Comparison of ENCODE assay signal across 9 cellular contexts in genomic region chr3:140972833-140973232, GRCh38. TPM values are rescaled to one million over a fixed set of nuclear protein-coding genes. Genes with fewer than 3 reads are reported as not detected.
DNase-seq lines count a peak whose midpoint lies in the region; ATAC-seq, FAIRE-seq and TF ChIP-seq lines count a peak whose summit lies in the region.
"Had no signal": no experiment of that assay in that cellular context is flagged by ENCODE, and none has a peak within 500 bp of the region (broad histone marks: within the 10 kb centered on the region; RNA-seq: fewer than 3 reads in every experiment).

No MANE protein-coding gene starts in this region.

- H3K9me2 ChIP-seq in PC-3 (replicated peaks; ENCODE audit: low read length) = no peaks in the 10 kb centered on the region

- no peaks in the 10 kb centered on the region for H3K27me3 ChIP-seq in PC-3 (ENCODE audit: low read length)

- peak in 1 of 2 experiments; percentile 19 for DNase-seq in A549 (ENCODE audit: low read depth in 1 of 2, low spot score in 1 of 2)
- peak; percentile 22 for DNase-seq in PC-3
- DNase-seq in foreskin fibroblast = peak in 1 of 2 donors; percentile 17
- DNase-seq in dedifferentiated amniotic fluid mesenchymal stem cell (ENCODE audit: extremely low spot score) = no peak
- no peak for DNase-seq in NCI-H2081 treated with DMSO at 0.1 percent for 48 hours (lab: John Stamatoyannopoulos, UW)
- DNase-seq: caudate nucleus had no signal

- H3K79me2 ChIP-seq in PC-3 (ENCODE audit: low read length) = no peaks in the 10 kb centered on the region

- intact Hi-C loops in PC-3 (cut with micrococcal nuclease) = loop anchor here (1.0 to 2.0 kb wide), 3 partner anchors 32 to 75 kb away; partner anchors contain the start of gene SLC25A36

- H3K4me2 ChIP-seq in A549 = no peak overlapping the region
- no peak overlapping the region for H3K4me2 ChIP-seq in PC-3 (ENCODE audit: low read length)

- H3F3A ChIP-seq in PC-3 (ENCODE audit: low read length, unreplicated experiment) = no peaks in the 10 kb centered on the region

- FAIRE-seq in A549 (lab: Jason Lieb, UNC) (peak; percentile 49), G401.6 (lab: Jason Lieb, UNC) (peak; percentile 85)

- peak; percentile 54 to 63; a peak in 3 of 6 replicates for ATAC-seq in A549
- peak; percentile 59; the same call in 1 of the 2 replicates for ATAC-seq in PC-3
- no peak for ATAC-seq in GM21619 (IDR thresholded peaks at IDR 0.05; ENCODE audit: unreplicated experiment)
- no peak for ATAC-seq in GM19023 (IDR thresholded peaks at IDR 0.05; ENCODE audit: unreplicated experiment)

- POLR2A ChIA-PET in A549 (lab: Yijun Ruan, JAX) (no interaction called here), PC-3 (lab: Charles Lee; ENCODE audit: unreplicated experiment) (no interaction called here)

- H3K9me3 ChIP-seq in A549 = no peaks in the 10 kb centered on the region
- H3K9me3 ChIP-seq in PC-3 (ENCODE audit: low read length) = no peaks in the 10 kb centered on the region

- H3K4me1 ChIP-seq in A549 = no peaks in the 10 kb centered on the region
- H3K4me1 ChIP-seq in PC-3 (ENCODE audit: insufficient read depth, low read length) = no peaks in the 10 kb centered on the region

- H3K27ac ChIP-seq in A549 (no peak overlapping the region), PC-3 (ENCODE audit: low read length) (no peak overlapping the region)

- no peaks in the 10 kb centered on the region for H4K20me1 ChIP-seq in PC-3 (ENCODE audit: low read length)

- peaks cover 20% of the 10 kb centered on the region for H3K36me3 ChIP-seq in PC-3 (ENCODE audit: low read depth, low read length)

- CTCF ChIA-PET in A549 (lab: Yijun Ruan, JAX) = interaction anchor here (0.9 to 1.1 kb wide), 2 partner anchors 40 to 74 kb away, joined by 4 to 6 read pairs; no protein-coding TSS in a partner anchor
- CTCF ChIA-PET in PC-3 (lab: Charles Lee) = no interaction called here

- H3K4me3 ChIP-seq in A549 = no peak overlapping the region
- H3K4me3 ChIP-seq in PC-3 (ENCODE audit: low read length) = no peak overlapping the region
- no peak overlapping the region for H3K4me3 ChIP-seq in foreskin fibroblast (ENCODE audit: low read depth in 1 of 2, low read length in 2 of 2)

- TF ChIP-seq CTCF in A549 (IDR thresholded peaks at IDR 0.05) (peak; percentile 47), PC-3 (conservative IDR thresholded peaks at IDR 0.05; ENCODE audit: low read depth, low read length) (peak; percentile 53; the same call in 1 of the 2 replicates), foreskin fibroblast (IDR thresholded peaks at IDR 0.05; ENCODE audit: low read depth, low read length) (peak; percentile 15)

- H3K9ac ChIP-seq in PC-3 (ENCODE audit: low read length) = no peak overlapping the region

- BruUV-seq in PC-3 (replicated peaks; lab: Mats Ljungman, UMichigan) = no TSS peak

- peak; percentile 24 to 39; a peak in 3 of 5 replicates for TF ChIP-seq RAD21 in A549 (conservative IDR thresholded peaks at IDR 0.05 in 1 of 2, IDR thresholded peaks at IDR 0.05 in 1 of 2)

- no peak overlapping the region for H2AFZ ChIP-seq in PC-3 (ENCODE audit: low read length)

- TF ChIP-seq EP300 in A549 (IDR thresholded peaks at IDR 0.05) = no peak

- TF ChIP-seq POLR2A in A549 (IDR thresholded peaks at IDR 0.05; ENCODE audit: low read length) = no peak

TF ChIP-seq in A549, 52 proteins besides CTCF, POLR2A, EP300 and RAD21:
- TF ChIP-seq HOXA7 (CRISPR knock-in tag; IDR thresholded peaks at IDR 0.05) (no peak), SMC3 (IDR thresholded peaks at IDR 0.05) (peak; percentile 32; the same call in 1 of the 3 replicates)

RNA-seq across cellular contexts. Expression of gene SLC25A36, which starts 31.2 kb away (rescaled TPM):
- polyA plus RNA-seq in A549 (2011; rRNA removed) (61.4 and 75.0 TPM in 2 replicates), A549 (2017; fragmentation: RNase III; extraction: RNeasy Plus Mini Kit Qiagen cat#74134 plus additional on column Dnase treatment) (15.7 to 18.2 TPM (median 17.7 TPM) in 3 replicates)
- polyA plus RNA-seq in A549 (2012; cell fraction: cytosol; rRNA removed) = 6.1 and 9.7 TPM in 2 replicates
- polyA plus RNA-seq in A549 (2012; cell fraction: nucleus; rRNA removed) = 11.5 and 12.3 TPM in 2 replicates
- polyA minus RNA-seq in A549 (2011; rRNA and poly(A)+ RNA removed) = 23.2 and 33.5 TPM in 2 replicates
- total RNA-seq in PC-3 (2014; rRNA removed) = 41.7 and 57.3 TPM in 2 replicates

Comparison
In these comparisons a context has a peak if more than half of its experiments do, and no peak if none do; other contexts are left out.
1. ATAC-seq: peak in A549 (2 of 2) and PC-3 (single experiment); none in GM21619 (single experiment) and GM19023 (single experiment).
2. Peak in every context shown above with its lines, with median percentiles within 50 percentile points of each other: CTCF ChIP-seq.